Comparison of ENCODE assay signal across 8 cellular contexts in the genomic region with DNA sequence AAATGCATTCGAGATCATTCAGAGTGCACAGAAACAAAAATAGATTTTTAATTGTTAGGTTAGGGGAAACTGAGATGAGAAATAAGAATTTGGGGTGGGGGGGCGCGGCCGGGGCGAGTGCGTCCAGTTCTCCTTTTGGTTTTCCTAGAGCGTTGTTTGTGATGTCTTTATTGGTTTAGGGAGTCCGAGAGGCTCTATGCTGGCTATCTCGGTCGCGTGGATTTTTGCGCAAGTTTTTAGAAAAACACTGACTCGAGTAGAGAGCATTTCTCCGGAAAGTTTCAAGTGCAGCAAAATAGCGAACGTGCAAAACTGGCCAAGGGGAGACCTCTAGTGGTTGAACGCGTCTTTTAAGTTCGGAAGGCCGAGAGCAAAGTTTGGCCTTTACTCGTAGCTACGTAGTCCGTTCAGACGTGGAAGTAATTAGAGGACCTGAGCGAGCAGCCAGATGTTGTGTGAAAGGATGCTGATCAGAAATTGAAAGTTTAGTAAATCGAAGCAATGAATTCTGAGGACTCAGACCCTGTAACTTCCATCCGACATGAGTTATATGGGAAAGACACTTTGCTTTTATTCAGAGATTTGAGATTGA. TPM values are rescaled to one million over a fixed set of nuclear protein-coding genes. Genes with fewer than 3 reads are reported as not detected.
DNase-seq lines count a peak whose midpoint lies in the region; ATAC-seq and TF ChIP-seq lines count a peak whose summit lies in the region.

No MANE protein-coding gene starts in this region.

- intact Hi-C loops in lower leg skin (cut with DNase I; ENCODE audit: low total_unique reads): no loop called here

- DNase-seq in BJ (ENCODE audit: low read depth): peak; percentile 66
- DNase-seq in NCI-H526 (lab: John Stamatoyannopoulos, UW): peak; percentile 57 to 88
- DNase-seq in activated CD4-positive, alpha-beta T cell treated with anti-CD3 and anti-CD28 coated beads, Interleukin-2, amount 50 U/mL, for 4 hours: peak; percentile 70 to 71
- DNase-seq in ecto neural progenitor cell (ENCODE audit: low spot score): peak; percentile 73
- DNase-seq in lower leg skin (ENCODE audit: low spot score in 2 of 2): peak; percentile 92 to 95
- peak; percentile 57 to 76 for DNase-seq in stimulated activated CD4-positive, alpha-beta T cell treated with anti-CD3 and anti-CD28 coated beads, Interleukin-4, amount 100 ng/mL, for 4 hours

- no peaks in the 10 kb centered on the region for H3K27me3 ChIP-seq in BJ (ENCODE audit: control insufficient read depth, insufficient read depth, low read length)

- CTCF ChIA-PET in BJ (lab: Yijun Ruan, JAX): interaction anchor here (0.7 to 1.4 kb wide), 18 partner anchors 10 to 521 kb away, joined by 3 to 12 read pairs (median 4); no protein-coding TSS in a partner anchor

- ATAC-seq in GM19043 (IDR thresholded peaks at IDR 0.05; ENCODE audit: low read depth, unreplicated experiment): peak; percentile 71
- ATAC-seq in HG03378 (IDR thresholded peaks at IDR 0.05; ENCODE audit: unreplicated experiment): peak; percentile 81

- POLR2A ChIA-PET in BJ (lab: Charles Lee): interaction anchor here (0.7 kb wide), 1 partner anchor 137 kb away, joined by 3 read pairs; no protein-coding TSS in a partner anchor

- peak overlapping the region; percentile 90 for H3K4me3 ChIP-seq in BJ (ENCODE audit: low read depth, low read length)
- H3K4me3 ChIP-seq in lower leg skin (ENCODE audit: low read depth, poor library complexity, severe bottlenecking): peak overlapping the region; percentile 60

- TF ChIP-seq CTCF in BJ (IDR thresholded peaks at IDR 0.05; ENCODE audit: insufficient read depth, low read depth, low read length) (peak; percentile 79), lower leg skin (IDR thresholded peaks at IDR 0.05) (peak in 1 of 3 donors; percentile 48)

- no peaks in the 10 kb centered on the region for H3K36me3 ChIP-seq in BJ (ENCODE audit: control insufficient read depth, insufficient read depth, low read length)

- WGBS in lower leg skin, 2 donors: 2% methylated on average over 27 of the region's 27 CpGs

- no peak for TF ChIP-seq POLR2A in lower leg skin (IDR thresholded peaks at IDR 0.05)

RNA-seq across cellular contexts. Expression of a gene that starts 2.6 kb away (rescaled TPM):
- 6.8 and 7.6 TPM in 2 replicates for polyA plus RNA-seq in BJ (2011; rRNA removed)
- polyA minus RNA-seq in BJ (2011; rRNA and poly(A)+ RNA removed): 5.5 and 6.1 TPM in 2 replicates
- total RNA-seq in lower leg skin: 10 to 100 TPM in 1 of 4 donors, 1 to 10 TPM in 3; 4.0 to 10.0 (median 5.9) TPM

Comparison
In these comparisons a context has a peak if more than half of its experiments do, and no peak if none do; other contexts are left out.
1. Peak in every context shown above with its lines: DNase-seq, ATAC-seq and H3K4me3 ChIP-seq.